In genomic region chr6:98014791-98015201, GRCh38 we compare ENCODE assay signal across 1 cellular context.
TF ChIP-seq lines count a peak whose summit lies in the region.

No MANE protein-coding gene starts in this region.

TF ChIP-seq in WTC11, 78 proteins besides CTCF, POLR2A, EP300 and RAD21 (continued from another document):
- TF ChIP-seq MYBL2 (CRISPR knock-in tag; IDR thresholded peaks at IDR 0.05) (no peak), JUN (CRISPR knock-in tag; IDR thresholded peaks at IDR 0.05) (no peak), ZNF396 (CRISPR knock-in tag; IDR thresholded peaks at IDR 0.05; ENCODE audit: borderline replicate concordance) (no peak), CREB1 (CRISPR knock-in tag; IDR thresholded peaks at IDR 0.05) (no peak), ELF4 (CRISPR knock-in tag; IDR thresholded peaks at IDR 0.05; ENCODE audit: low read depth) (no peak)
